In genomic region chr7:93938293-93938692, GRCh38 we compare ENCODE assay signal across 27 cellular contexts. TPM values are rescaled to one million over a fixed set of nuclear protein-coding genes. Genes with fewer than 3 reads are reported as not detected.
"Had no signal": no experiment of that assay in that cellular context is flagged by ENCODE, and none has a peak within 500 bp of the region (broad histone marks: within the 10 kb centered on the region; RNA-seq: fewer than 3 reads in every experiment).

No MANE protein-coding gene starts in this region.

- H3K27me3 ChIP-seq: Peyer's patch, SJSA1 had no signal

- ATAC-seq: activated T-helper 17 cell treated with anti-CD3 and anti-CD28 coated beads, Interleukin-2, amount 50 U/mL, for 72 hours; T-cell had no signal

- H3K4me1 ChIP-seq: Peyer's patch had no signal

- H3K27me3 Mint-ChIP-seq: activated CD4-positive, alpha-beta memory T cell treated with anti-CD3 and anti-CD28 coated beads for 36 hours had no signal

- H3K9me3 ChIP-seq: Peyer's patch, SJSA1 had no signal

- H3K27ac ChIP-seq: Peyer's patch, SJSA1, VCaP had no signal

- DNase-seq: activated CD4-positive, alpha-beta memory T cell treated with anti-CD3 and anti-CD28 coated beads for 36 hours; activated CD4-positive, alpha-beta T cell treated with anti-CD3 and anti-CD28 coated beads, Interleukin-2, amount 10 ng/mL, durations not matched to agents 7 days and 5 days; activated CD4-positive, CD25-positive, alpha-beta regulatory T cell; activated CD8-positive, alpha-beta memory T cell treated with anti-CD3 and anti-CD28 coated beads for 24 hours; activated gamma-delta T cell; activated naive CD4-positive, alpha-beta T cell treated with anti-CD3 and anti-CD28 coated beads for 36 hours; activated T-cell treated with anti-CD3 and anti-CD28 coated beads for 4 hours; activated T-cell treated with anti-CD3 and anti-CD28 coated beads, Interleukin-2, amount 50 U/mL, for 48 hours; caudate nucleus; Karpas-422; NCI-H1105 treated with DMSO at 0.1 percent for 48 hours; NCI-H1436 treated with DMSO at 0.1 percent for 48 hours; NCI-H187 treated with DMSO at 0.1 percent for 48 hours; NCI-H2081 treated with DMSO at 0.1 percent for 48 hours; NCI-H446; NCI-H524; Peyer's patch; SHP77; T-cell; T-helper 2 cell; T1000 had no signal

- H3K9me3 Mint-ChIP-seq: activated CD4-positive, alpha-beta memory T cell treated with anti-CD3 and anti-CD28 coated beads for 36 hours; activated CD4-positive, alpha-beta T cell treated with anti-CD3 and anti-CD28 coated beads, Interleukin-2, amount 10 ng/mL, durations not matched to agents 7 days and 5 days; activated naive CD4-positive, alpha-beta T cell treated with anti-CD3 and anti-CD28 coated beads for 36 hours; activated T-helper 17 cell treated with anti-CD3 and anti-CD28 coated beads, Interleukin-2, amount 50 U/mL, for 72 hours; T-cell had no signal

- H3K4me3 Mint-ChIP-seq: activated CD4-positive, alpha-beta memory T cell treated with anti-CD3 and anti-CD28 coated beads for 36 hours; activated CD4-positive, alpha-beta T cell treated with anti-CD3 and anti-CD28 coated beads, Interleukin-2, amount 10 ng/mL, durations not matched to agents 7 days and 5 days; activated naive CD4-positive, alpha-beta T cell treated with anti-CD3 and anti-CD28 coated beads for 36 hours; activated naive CD8-positive, alpha-beta T cell; activated T-helper 17 cell treated with anti-CD3 and anti-CD28 coated beads, Interleukin-2, amount 50 U/mL, for 72 hours; T-cell had no signal

- H3K36me3 ChIP-seq: Peyer's patch, SJSA1 had no signal

- H3K36me3 Mint-ChIP-seq: activated CD4-positive, alpha-beta memory T cell treated with anti-CD3 and anti-CD28 coated beads for 36 hours; activated naive CD8-positive, alpha-beta T cell; T-cell had no signal

- H3K27ac Mint-ChIP-seq: activated CD4-positive, alpha-beta memory T cell treated with anti-CD3 and anti-CD28 coated beads for 36 hours; activated CD4-positive, alpha-beta T cell treated with anti-CD3 and anti-CD28 coated beads, Interleukin-2, amount 10 ng/mL, durations not matched to agents 7 days and 5 days; activated naive CD4-positive, alpha-beta T cell treated with anti-CD3 and anti-CD28 coated beads for 36 hours; activated naive CD8-positive, alpha-beta T cell; activated T-helper 17 cell treated with anti-CD3 and anti-CD28 coated beads, Interleukin-2, amount 50 U/mL, for 72 hours; T-cell had no signal

- H3K4me3 ChIP-seq: Peyer's patch, SJSA1 had no signal

- H3K4me1 Mint-ChIP-seq: activated CD4-positive, alpha-beta T cell treated with anti-CD3 and anti-CD28 coated beads, Interleukin-2, amount 10 ng/mL, durations not matched to agents 7 days and 5 days; activated T-helper 17 cell treated with anti-CD3 and anti-CD28 coated beads, Interleukin-2, amount 50 U/mL, for 72 hours; T-cell had no signal

RNA-seq across cellular contexts. Expression of gene GNG11, which starts 16.8 kb away (rescaled TPM):
- total RNA-seq: activated CD4-positive, alpha-beta memory T cell treated with anti-CD3 and anti-CD28 coated beads for 36 hours; activated CD4-positive, alpha-beta T cell treated with anti-CD3 and anti-CD28 coated beads, Interleukin-2, amount 10 ng/mL, durations not matched to agents 7 days and 5 days; activated naive CD4-positive, alpha-beta T cell treated with anti-CD3 and anti-CD28 coated beads for 36 hours; activated T-helper 17 cell treated with anti-CD3 and anti-CD28 coated beads, Interleukin-2, amount 50 U/mL, for 72 hours had no signal

RNA-seq across cellular contexts. Expression of gene GNGT1, which starts 31.9 kb away (rescaled TPM):
- total RNA-seq: activated CD4-positive, alpha-beta memory T cell treated with anti-CD3 and anti-CD28 coated beads for 36 hours; activated CD4-positive, alpha-beta T cell treated with anti-CD3 and anti-CD28 coated beads, Interleukin-2, amount 10 ng/mL, durations not matched to agents 7 days and 5 days; activated naive CD4-positive, alpha-beta T cell treated with anti-CD3 and anti-CD28 coated beads for 36 hours; activated T-helper 17 cell treated with anti-CD3 and anti-CD28 coated beads, Interleukin-2, amount 50 U/mL, for 72 hours; cerebellum; Peyer's patch; SJSA1; T-cell had no signal
- polyA plus RNA-seq: adipose tissue had no signal

RNA-seq across cellular contexts. Expression of gene TFPI2, which starts 47.7 kb away (rescaled TPM):
- total RNA-seq: activated CD4-positive, alpha-beta memory T cell treated with anti-CD3 and anti-CD28 coated beads for 36 hours; activated CD4-positive, alpha-beta T cell treated with anti-CD3 and anti-CD28 coated beads, Interleukin-2, amount 10 ng/mL, durations not matched to agents 7 days and 5 days; activated naive CD4-positive, alpha-beta T cell treated with anti-CD3 and anti-CD28 coated beads for 36 hours had no signal
